In genomic region chr11:57597461-57597892, GRCh38 we compare ENCODE assay signal across 8 cellular contexts. TPM values are rescaled to one million over a fixed set of nuclear protein-coding genes. Genes with fewer than 3 reads are reported as not detected.
A peak's percentile ranks its signal among the peaks of the same experiment; 100 is the strongest.
DNase-seq lines count a peak whose midpoint lies in the region; ATAC-seq and TF ChIP-seq lines count a peak whose summit lies in the region.

Gene SERPING1, plus strand, starts transcription at chr11:57597685. Its CDS starts 586 bp downstream, at chr11:57598271.

- DNase-seq in AG09309 (ENCODE audit: low read depth) (no peak), ascending aorta (ENCODE audit: low spot score in 2 of 2) (peak; percentile 18 to 92), left cardiac atrium (peak; percentile 69), kidney tubule cell (ENCODE audit: low spot score) (no peak), SW480 (ENCODE audit: low spot score) (no peak)
- no peak for DNase-seq in activated CD4-positive, alpha-beta T cell treated with anti-CD3 and anti-CD28 coated beads, Interleukin-2, amount 50 U/mL, for 1 hour

- ATAC-seq in left cardiac atrium, result peak; percentile 80 to 85
- ATAC-seq in HG03196 (IDR thresholded peaks at IDR 0.05; ENCODE audit: unreplicated experiment), result no peak

- peak within 1 kb of the TSS; percentile 95 to 97 for H3K27ac ChIP-seq in ascending aorta
- peak within 1 kb of the TSS; percentile 75 for H3K27ac ChIP-seq in parathyroid adenoma

- H3K4me3 ChIP-seq in AG09309 (ENCODE audit: control insufficient read depth, low read depth, low read length) (peak within 1 kb of the TSS; percentile 47), ascending aorta (peak within 1 kb of the TSS; percentile 72), parathyroid adenoma (ENCODE audit: low read depth, low read length) (peak within 1 kb of the TSS; percentile 44)

- TF ChIP-seq CTCF in AG09309 (IDR thresholded peaks at IDR 0.05; ENCODE audit: control insufficient read depth, insufficient read depth, low read depth, low read length, missing control alignments) (no peak), ascending aorta (IDR thresholded peaks at IDR 0.05) (no peak), parathyroid adenoma (IDR thresholded peaks at IDR 0.05) (no peak)

- H3K36me3 ChIP-seq in ascending aorta, result peaks cover 4 to 12% of the 10 kb centered on the region in 2 donors
- H3K36me3 ChIP-seq in parathyroid adenoma (ENCODE audit: control insufficient read depth, insufficient read depth, low read length), result no peaks in the 10 kb centered on the region

- H3K9ac ChIP-seq in parathyroid adenoma, result no peak within 1 kb of the TSS

- H3K4me2 ChIP-seq in parathyroid adenoma (ENCODE audit: low read length), result peak within 1 kb of the TSS; percentile 65

- H3K27me3 ChIP-seq in ascending aorta (no peaks in the 10 kb centered on the region), parathyroid adenoma (ENCODE audit: control insufficient read depth, insufficient read depth, low read length) (no peaks in the 10 kb centered on the region)

- H2AFZ ChIP-seq in parathyroid adenoma, result peak within 1 kb of the TSS; percentile 90

- intact Hi-C loops in ascending aorta (cut with DNase I) (loop anchor here (2.0 to 5.0 kb wide), 3 partner anchors 41 to 980 kb away; partner anchors contain the start of genes LPXN, SLC43A3 and ZFP91), left cardiac atrium (cut with DNase I) (no loop called here)

- peaks cover 0 to 9% of the 10 kb centered on the region in 2 donors for H3K4me1 ChIP-seq in ascending aorta
- no peaks in the 10 kb centered on the region for H3K4me1 ChIP-seq in parathyroid adenoma

- no peaks in the 10 kb centered on the region for H3K79me2 ChIP-seq in parathyroid adenoma

- H3K9me3 ChIP-seq in ascending aorta (no peaks in the 10 kb centered on the region), parathyroid adenoma (ENCODE audit: control insufficient read depth, low read length) (no peaks in the 10 kb centered on the region)

RNA-seq across cellular contexts. Expression of gene SERPING1, which starts in this region (rescaled TPM):
- total RNA-seq in ascending aorta, result 607 TPM
- 100 to 1,000 TPM; 198 to 266 TPM for total RNA-seq in left cardiac atrium

Comparison
In these comparisons a context has a peak if more than half of its experiments do, and no peak if none do; other contexts are left out.
1. DNase-seq: peak in ascending aorta (2 of 2) and left cardiac atrium (single experiment); none in AG09309 (single experiment), kidney tubule cell (single experiment), activated CD4-positive, alpha-beta T cell treated with anti-CD3 and anti-CD28 coated beads, Interleukin-2, amount 50 U/mL, for 1 hour (single experiment) and SW480 (single experiment).
2. Peak in every context shown above with its lines, with median percentiles within 50 percentile points of each other: H3K4me3 ChIP-seq.